Comparison of ENCODE assay signal across 1 cellular context in genomic region chr7:150567846-150568245, GRCh38.
TF ChIP-seq lines count a peak whose summit lies in the region.

No MANE protein-coding gene starts in this region.

TF ChIP-seq in GM12878, 131 proteins besides CTCF, POLR2A, EP300 and RAD21:
- no peak for TF ChIP-seq REST (IDR thresholded peaks at IDR 0.05; ENCODE audit: low read depth, low read length)
- no peak for TF ChIP-seq SRF (IDR thresholded peaks at IDR 0.05; ENCODE audit: low read depth in 2 of 2, low read length in 2 of 2)
- no peak for TF ChIP-seq MAX (IDR thresholded peaks at IDR 0.05; ENCODE audit: low read depth, low read length)
- no peak for TF ChIP-seq LARP7 (IDR thresholded peaks at IDR 0.05)
- no peak for TF ChIP-seq ZBTB11 (CRISPR knock-in tag; IDR thresholded peaks at IDR 0.05)
- no peak for TF ChIP-seq NBN (IDR thresholded peaks at IDR 0.05)
- TF ChIP-seq BCL3 (IDR thresholded peaks at IDR 0.05; ENCODE audit: borderline replicate concordance, insufficient read depth, low read depth, low read length, poor library complexity, severe bottlenecking) = no peak
- TF ChIP-seq RBBP5 (conservative IDR thresholded peaks at IDR 0.05) = no peak
- no peak for TF ChIP-seq RCOR1 (conservative IDR thresholded peaks at IDR 0.05; ENCODE audit: low read depth, low read length)
- TF ChIP-seq PKNOX1 (IDR thresholded peaks at IDR 0.05) = no peak
- no peak for TF ChIP-seq FOS (IDR thresholded peaks at IDR 0.05; ENCODE audit: borderline replicate concordance, extremely low read depth, insufficient read length)
- no peak for TF ChIP-seq E2F8 (IDR thresholded peaks at IDR 0.05; ENCODE audit: low read depth, partially characterized antibody)
